In the genomic region with DNA sequence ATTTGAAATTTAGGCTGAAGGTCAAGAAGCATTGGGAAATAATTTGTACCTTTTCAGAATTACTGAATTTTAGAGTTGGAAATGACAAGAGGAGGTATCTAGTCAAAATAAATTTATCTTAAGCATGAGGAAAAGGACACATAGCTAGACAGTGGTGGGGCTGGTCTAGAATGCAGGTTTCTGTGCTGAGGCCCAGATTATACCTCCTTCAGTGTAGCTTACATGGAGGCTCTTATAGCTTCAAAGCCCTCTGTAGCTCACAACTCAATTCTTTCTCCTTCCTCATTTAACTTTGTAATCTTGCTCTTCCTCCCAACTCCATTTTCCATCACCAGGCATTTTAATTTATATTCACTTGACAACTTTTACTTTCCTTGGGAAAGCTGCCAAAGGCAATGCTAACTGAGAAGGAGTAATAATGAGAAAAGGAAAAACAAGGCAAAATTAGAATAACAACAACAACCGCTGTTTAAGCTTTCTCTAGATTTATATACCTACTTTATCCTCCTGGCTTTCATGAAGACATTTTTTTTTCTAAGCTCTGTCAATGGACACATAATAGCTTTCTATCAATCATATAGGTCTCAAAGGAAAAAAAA, we compare ENCODE assay signal across 19 cellular contexts.
"Had no signal": no experiment of that assay in that cellular context is flagged by ENCODE, and none has a peak within 500 bp of the region (broad histone marks: within the 10 kb centered on the region; RNA-seq: fewer than 3 reads in every experiment).

No MANE protein-coding gene starts in this region.

- ATAC-seq: effector memory CD8-positive, alpha-beta T cell; foreskin keratinocyte; left lobe of liver; natural killer cell; pancreas; right cardiac atrium had no signal

- H3K9me3 ChIP-seq: pancreas, suprapubic skin, tibial artery, upper lobe of left lung, vagina had no signal

- H3K27me3 Mint-ChIP-seq: dendritic cell treated with granulocyte-macrophage colony-stimulating factor and Interleukin-4, amounts not matched to agents 40 ng/mL and 50 ng/mL, for 4 days; effector memory CD8-positive, alpha-beta T cell; progenitor cell of endocrine pancreas had no signal

- H3K4me3 Mint-ChIP-seq: dendritic cell treated with granulocyte-macrophage colony-stimulating factor and Interleukin-4, amounts not matched to agents 40 ng/mL and 50 ng/mL, for 4 days; effector memory CD8-positive, alpha-beta T cell; natural killer cell had no signal

- H3K9me3 Mint-ChIP-seq: dendritic cell treated with granulocyte-macrophage colony-stimulating factor and Interleukin-4, amounts not matched to agents 40 ng/mL and 50 ng/mL, for 4 days; effector memory CD8-positive, alpha-beta T cell; natural killer cell had no signal

- H3K4me3 ChIP-seq: hepatocyte, pancreas, smooth muscle cell, suprapubic skin, tibial artery, upper lobe of left lung, vagina had no signal

- H3K36me3 Mint-ChIP-seq: natural killer cell had no signal

- H3K27ac Mint-ChIP-seq: dendritic cell treated with granulocyte-macrophage colony-stimulating factor and Interleukin-4, amounts not matched to agents 40 ng/mL and 50 ng/mL, for 4 days; effector memory CD8-positive, alpha-beta T cell; natural killer cell; progenitor cell of endocrine pancreas had no signal

- H3K27ac ChIP-seq: foreskin keratinocyte, hepatocyte, pancreas, suprapubic skin, tibial artery, upper lobe of left lung, vagina had no signal

- H3K36me3 ChIP-seq: pancreas, suprapubic skin, tibial artery, upper lobe of left lung, vagina had no signal

- H3K4me1 Mint-ChIP-seq: natural killer cell had no signal

- H3K27me3 ChIP-seq: foreskin keratinocyte, hepatocyte, pancreas, suprapubic skin, tibial artery, upper lobe of left lung, vagina had no signal

- DNase-seq: effector memory CD8-positive, alpha-beta T cell; foreskin keratinocyte; head of caudate nucleus; mammary epithelial cell; natural killer cell; occipital lobe; pancreas; right cardiac atrium; stimulated activated CD4-positive, alpha-beta T cell treated with anti-CD3 and anti-CD28 coated beads, Interleukin-2, amount 100 ng/mL, for 48 hours; stimulated activated naive CD4-positive, alpha-beta T cell treated with Interleukin-2 at 50 U/mL for 16 hours; tibial artery; upper lobe of left lung had no signal
